17 cellular contexts compared by ENCODE assay signal in genomic region chr1:232678185-232678886, GRCh38. TPM values are rescaled to one million over a fixed set of nuclear protein-coding genes. Genes with fewer than 3 reads are reported as not detected.
DNase-seq lines count a peak whose midpoint lies in the region; ATAC-seq, FAIRE-seq and TF ChIP-seq lines count a peak whose summit lies in the region.
"Had no signal": no experiment of that assay in that cellular context is flagged by ENCODE, and none has a peak within 500 bp of the region (broad histone marks: within the 10 kb centered on the region; RNA-seq: fewer than 3 reads in every experiment).

No MANE protein-coding gene starts in this region.

- no TSS peak for BruUV-seq in endothelial cell of umbilical vein (replicated peaks; lab: Mats Ljungman, UMichigan)

- ATAC-seq in GM21526 (IDR thresholded peaks at IDR 0.05; ENCODE audit: low FRiP score, unreplicated experiment): no peak

- H3K4me3 Mint-ChIP-seq in progenitor cell of endocrine pancreas (ENCODE audit: low read depth): no peak overlapping the region
- H3K4me3 Mint-ChIP-seq: activated B cell treated with CpG ODN at 0.5 μM for 24 hours, neural crest cell had no signal

- no peak overlapping the region for H3K27ac ChIP-seq in endothelial cell of umbilical vein (ENCODE audit: insufficient read depth, low read depth, low read length)
- H3K27ac ChIP-seq: left ventricle myocardium inferior had no signal

- H3K4me3 ChIP-seq in endothelial cell of umbilical vein (replicated peaks in 1 of 3; ENCODE audit: insufficient read depth in 1 of 3, low read depth in 1 of 3, low read length in 3 of 3) (no peak overlapping the region), BE2C (ENCODE audit: low read depth, low read length) (no peak overlapping the region)
- H3K4me3 ChIP-seq: left ventricle myocardium inferior had no signal

- H3K4me1 ChIP-seq in endothelial cell of umbilical vein (ENCODE audit: control insufficient read depth, extremely low read depth, insufficient read depth, low read length) (peaks cover 6% of the 10 kb centered on the region), BE2C (no peaks in the 10 kb centered on the region)
- H3K4me1 ChIP-seq: left ventricle myocardium inferior had no signal

- no peak for TF ChIP-seq POLR2A in endothelial cell of umbilical vein (IDR thresholded peaks at IDR 0.05; ENCODE audit: low read depth, low read length)

- CTCF ChIA-PET in endothelial cell of umbilical vein (lab: Charles Lee): interaction anchor here (2.3 kb wide), 1 partner anchor 11 kb away, joined by 7 read pairs; no protein-coding TSS in a partner anchor

- H3K36me3 ChIP-seq in endothelial cell of umbilical vein (ENCODE audit: control insufficient read depth in 2 of 2, extremely low read depth in 1 of 2, insufficient read depth in 2 of 2, low read length in 2 of 2): no peaks in the 10 kb centered on the region
- no peaks in the 10 kb centered on the region for H3K36me3 ChIP-seq in BE2C
- H3K36me3 ChIP-seq: left ventricle myocardium inferior had no signal

- H4K20me1 ChIP-seq in endothelial cell of umbilical vein (replicated peaks; ENCODE audit: control insufficient read depth, extremely low read depth, insufficient read depth, low read length): no peaks in the 10 kb centered on the region

- H3K27ac Mint-ChIP-seq in progenitor cell of endocrine pancreas: peak overlapping the region; percentile 17
- H3K27ac Mint-ChIP-seq: activated B cell treated with CpG ODN at 0.5 μM for 24 hours; activated naive CD4-positive, alpha-beta T cell treated with anti-CD3 and anti-CD28 coated beads, Interleukin-2, amount 50 U/mL, for 72 hours had no signal

- H3K79me2 ChIP-seq in endothelial cell of umbilical vein (ENCODE audit: control insufficient read depth, insufficient read depth, low read length): no peaks in the 10 kb centered on the region

- no peak overlapping the region for H3K9ac ChIP-seq in endothelial cell of umbilical vein (replicated peaks; ENCODE audit: extremely low read depth, insufficient read depth, low read length)

- H3K9me3 Mint-ChIP-seq in progenitor cell of endocrine pancreas (ENCODE audit: low read depth): no peaks in the 10 kb centered on the region
- H3K9me3 Mint-ChIP-seq: activated B cell treated with CpG ODN at 0.5 μM for 24 hours; activated naive CD4-positive, alpha-beta T cell treated with anti-CD3 and anti-CD28 coated beads, Interleukin-2, amount 50 U/mL, for 72 hours; neural crest cell had no signal

- FAIRE-seq in endothelial cell of umbilical vein (lab: Jason Lieb, UNC): peak; percentile 74
- FAIRE-seq: endometrium had no signal

- H3K9me1 ChIP-seq in endothelial cell of umbilical vein (replicated peaks; ENCODE audit: control insufficient read depth, extremely low read depth, insufficient read depth, low read length): no peaks in the 10 kb centered on the region

- H2AFZ ChIP-seq in endothelial cell of umbilical vein (ENCODE audit: low read depth, low read length): peak overlapping the region; percentile 89

- intact Hi-C loops in endothelial cell of umbilical vein (cut with micrococcal nuclease) (no loop called here), posterior vena cava (cut with DNase I) (no loop called here)

- H3K4me1 Mint-ChIP-seq in progenitor cell of endocrine pancreas (ENCODE audit: low read depth): peaks cover 19% of the 10 kb centered on the region
- H3K4me1 Mint-ChIP-seq: activated B cell treated with CpG ODN at 0.5 μM for 24 hours, neural crest cell had no signal

- H3K27me3 Mint-ChIP-seq in progenitor cell of endocrine pancreas: peaks cover 73% of the 10 kb centered on the region

- no peaks in the 10 kb centered on the region for H3K36me3 Mint-ChIP-seq in progenitor cell of endocrine pancreas (ENCODE audit: insufficient read depth)
- H3K36me3 Mint-ChIP-seq: activated naive CD4-positive, alpha-beta T cell treated with anti-CD3 and anti-CD28 coated beads, Interleukin-2, amount 50 U/mL, for 72 hours had no signal

- TF ChIP-seq CTCF in endothelial cell of umbilical vein (IDR thresholded peaks at IDR 0.05; ENCODE audit: extremely low read depth in 1 of 2, insufficient read depth in 1 of 2, low read depth in 1 of 2, low read length in 2 of 2) (no peak), progenitor cell of endocrine pancreas (IDR thresholded peaks at IDR 0.05; ENCODE audit: unreplicated experiment) (no peak), BE2C (IDR thresholded peaks at IDR 0.05; ENCODE audit: low read depth, low read length) (no peak)

- no peaks in the 10 kb centered on the region for H3K9me3 ChIP-seq in endothelial cell of umbilical vein (replicated peaks; ENCODE audit: control insufficient read depth, insufficient read depth, low read length)
- H3K9me3 ChIP-seq in BE2C: no peaks in the 10 kb centered on the region
- H3K9me3 ChIP-seq: Caco-2, left ventricle myocardium inferior had no signal

- DNase-seq in DMS153 (lab: John Stamatoyannopoulos, UW): peak; percentile 78
- DNase-seq in DMS153 treated with DMSO at 0.1 percent for 48 hours (lab: John Stamatoyannopoulos, UW; ENCODE audit: unreplicated experiment): no peak
- peak; percentile 81 for DNase-seq in NCI-H146 (lab: John Stamatoyannopoulos, UW)
- peak; percentile 43 for DNase-seq in endothelial cell of umbilical vein (ENCODE audit: low read depth, low spot score)
- no peak for DNase-seq in progenitor cell of endocrine pancreas (ENCODE audit: low spot score, unreplicated experiment)
- no peak for DNase-seq in BE2C
- DNase-seq in posterior vena cava (ENCODE audit: low spot score): no peak
- DNase-seq: 8988T; activated B cell treated with CpG ODN at 0.5 μM for 24 hours; activated CD8-positive, alpha-beta memory T cell treated with anti-CD3 and anti-CD28 coated beads, Interleukin-2, amount 50 U/mL, for 4 hours; left ventricle myocardium inferior; NCI-H2107 had no signal

- POLR2A ChIA-PET in endothelial cell of umbilical vein (lab: Charles Lee): no interaction called here

- dilution Hi-C loops in endothelial cell of umbilical vein (cut with MboI; ENCODE audit: extremely low pct_ligation_motif_present, low sequenced_read_pairs): loop anchor here (10.0 kb wide), 1 partner anchor 46 kb away; no protein-coding TSS in a partner anchor

- H3K4me2 ChIP-seq in endothelial cell of umbilical vein (ENCODE audit: insufficient read depth, low read length): no peak overlapping the region

- H3K27me3 ChIP-seq in endothelial cell of umbilical vein (ENCODE audit: control insufficient read depth in 2 of 2, insufficient read depth in 2 of 2, low read length in 2 of 2) (no peaks in the 10 kb centered on the region), BE2C (no peaks in the 10 kb centered on the region)

TF ChIP-seq in endothelial cell of umbilical vein, 7 proteins besides CTCF, POLR2A, EP300 and RAD21:
- TF ChIP-seq FOS (IDR thresholded peaks at IDR 0.05; ENCODE audit: borderline replicate concordance, insufficient read depth, low read length) (peak; percentile 46), GATA2 (IDR thresholded peaks at IDR 0.05; ENCODE audit: insufficient read depth, insufficient read length, low read depth, low read length) (no peak)

RNA-seq across cellular contexts. Expression of gene SIPA1L2, which starts 48.4 kb away (rescaled TPM):
- total RNA-seq in endothelial cell of umbilical vein (12.8 and 14.2 TPM in 2 replicates), progenitor cell of endocrine pancreas (37.6 and 41.0 TPM in 2 replicates), posterior vena cava (10 to 100 TPM; 14.1 to 14.9 TPM)
- polyA plus RNA-seq in endothelial cell of umbilical vein: 3.6 TPM in 2 replicates
- polyA plus RNA-seq in endothelial cell of umbilical vein (2011; cell fraction: cytosol; rRNA removed): 3.5 and 3.7 TPM in 2 replicates
- polyA plus RNA-seq in endothelial cell of umbilical vein (2011; cell fraction: nucleus; rRNA removed): 10.2 and 11.9 TPM in 2 replicates
- polyA plus RNA-seq in endothelial cell of umbilical vein (2012): 6.8 and 9.4 TPM in 2 replicates
- polyA minus RNA-seq in endothelial cell of umbilical vein: 9.0 and 15.3 TPM in 2 replicates
- 0.72 TPM for polyA minus RNA-seq in endothelial cell of umbilical vein (2011; cell fraction: cytosol; rRNA and poly(A)+ RNA removed)
- 15.0 and 18.6 TPM in 2 replicates for polyA minus RNA-seq in endothelial cell of umbilical vein (2011; cell fraction: nucleus; rRNA and poly(A)+ RNA removed)
- polyA plus RNA-seq in BE2C (2012; ENCODE audit: insufficient read depth, insufficient read length, low read depth): 17.0 TPM

Comparison
In these comparisons a context has a peak if more than half of its experiments do, and no peak if none do; other contexts are left out.
1. DNase-seq: peak in DMS153 (single experiment), NCI-H146 (single experiment) and endothelial cell of umbilical vein (single experiment); none in DMS153 treated with DMSO at 0.1 percent for 48 hours (single experiment), progenitor cell of endocrine pancreas (single experiment), BE2C (single experiment) and posterior vena cava (single experiment).